ENCODE assay signal across 1 cellular context in the genomic region with DNA sequence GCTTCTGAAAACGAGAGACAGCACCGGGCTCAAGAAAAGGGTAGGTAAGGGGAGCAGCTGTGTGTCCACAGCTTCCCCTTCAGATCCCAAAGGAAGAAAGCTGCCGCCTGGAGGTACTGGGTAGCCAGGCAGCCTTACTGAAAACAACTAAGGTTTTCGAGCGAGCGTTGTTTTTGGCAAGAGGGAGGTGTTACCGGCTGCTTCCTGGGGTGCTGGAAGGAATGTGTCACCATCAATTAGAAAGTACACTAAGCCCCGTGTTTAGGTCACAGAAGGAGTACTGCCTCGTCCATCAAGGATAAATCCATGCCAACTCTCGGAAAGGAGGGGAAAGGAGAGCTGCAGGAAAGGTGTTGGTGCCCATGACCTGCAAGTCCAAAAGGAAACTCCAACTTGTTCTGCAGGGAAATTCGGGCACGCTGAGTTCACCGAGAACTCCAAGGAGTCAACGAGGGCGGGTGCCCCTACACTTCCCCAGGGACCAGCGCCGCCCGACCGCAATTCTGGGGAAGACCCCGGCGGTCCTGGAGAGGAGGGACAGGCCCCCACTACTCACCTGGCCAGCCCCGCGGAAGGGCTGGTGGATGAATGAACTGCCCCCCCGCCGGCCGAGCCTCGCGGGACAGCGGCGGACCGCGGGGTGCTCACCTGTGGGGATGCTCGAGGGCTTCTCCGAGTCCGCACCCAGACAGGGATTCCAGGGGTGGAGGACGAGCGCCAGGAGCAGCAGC.
TF ChIP-seq lines count a peak whose summit lies in the region.

No MANE protein-coding gene starts in this region.

TF ChIP-seq in HEK293, 187 proteins besides CTCF, POLR2A, EP300 and RAD21 (continued from another document):
- peak; percentile 59; the same call in 1 of the 2 replicates for TF ChIP-seq ZNF596 (tag by site-specific recombination; IDR thresholded peaks at IDR 0.05)
- peak; percentile 91 for TF ChIP-seq ZNF341 (tag by site-specific recombination; IDR thresholded peaks at IDR 0.05; ENCODE audit: low read depth)
- peak; percentile 60; the same call in 1 of the 2 replicates for TF ChIP-seq MZF1 (tag by site-specific recombination; IDR thresholded peaks at IDR 0.05; ENCODE audit: borderline replicate concordance)
- TF ChIP-seq ZBTB1 (tag by site-specific recombination; IDR thresholded peaks at IDR 0.05) = no peak
- TF ChIP-seq ZXDB (tag by site-specific recombination; IDR thresholded peaks at IDR 0.05) = 0 out of 2 replicates have a peak, but pooled peaks have one; percentile 50
- TF ChIP-seq ZNF121 (tag by site-specific recombination; IDR thresholded peaks at IDR 0.05) = no peak
- TF ChIP-seq ZFP41 (tag by site-specific recombination; IDR thresholded peaks at IDR 0.05; ENCODE audit: borderline replicate concordance) = no peak
- peak; percentile 31 for TF ChIP-seq ZNF660 (tag by site-specific recombination; IDR thresholded peaks at IDR 0.05)
- peak; percentile 38; the same call in 1 of the 2 replicates for TF ChIP-seq WT1 (tag by site-specific recombination; IDR thresholded peaks at IDR 0.05)
- TF ChIP-seq, protein P1, sequence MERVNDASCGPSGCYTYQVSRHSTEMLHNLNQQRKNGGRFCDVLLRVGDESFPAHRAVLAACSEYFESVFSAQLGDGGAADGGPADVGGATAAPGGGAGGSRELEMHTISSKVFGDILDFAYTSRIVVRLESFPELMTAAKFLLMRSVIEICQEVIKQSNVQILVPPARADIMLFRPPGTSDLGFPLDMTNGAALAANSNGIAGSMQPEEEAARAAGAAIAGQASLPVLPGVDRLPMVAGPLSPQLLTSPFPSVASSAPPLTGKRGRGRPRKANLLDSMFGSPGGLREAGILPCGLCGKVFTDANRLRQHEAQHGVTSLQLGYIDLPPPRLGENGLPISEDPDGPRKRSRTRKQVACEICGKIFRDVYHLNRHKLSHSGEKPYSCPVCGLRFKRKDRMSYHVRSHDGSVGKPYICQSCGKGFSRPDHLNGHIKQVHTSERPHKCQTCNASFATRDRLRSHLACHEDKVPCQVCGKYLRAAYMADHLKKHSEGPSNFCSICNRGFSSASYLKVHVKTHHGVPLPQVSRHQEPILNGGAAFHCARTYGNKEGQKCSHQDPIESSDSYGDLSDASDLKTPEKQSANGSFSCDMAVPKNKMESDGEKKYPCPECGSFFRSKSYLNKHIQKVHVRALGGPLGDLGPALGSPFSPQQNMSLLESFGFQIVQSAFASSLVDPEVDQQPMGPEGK (tag by site-specific recombination; IDR thresholded peaks at IDR 0.05) = peak; percentile 72
- TF ChIP-seq ZBTB48 (tag by site-specific recombination; IDR thresholded peaks at IDR 0.05) = 0 out of 2 replicates have a peak, but pooled peaks have one; percentile 45
- TF ChIP-seq, protein P2, sequence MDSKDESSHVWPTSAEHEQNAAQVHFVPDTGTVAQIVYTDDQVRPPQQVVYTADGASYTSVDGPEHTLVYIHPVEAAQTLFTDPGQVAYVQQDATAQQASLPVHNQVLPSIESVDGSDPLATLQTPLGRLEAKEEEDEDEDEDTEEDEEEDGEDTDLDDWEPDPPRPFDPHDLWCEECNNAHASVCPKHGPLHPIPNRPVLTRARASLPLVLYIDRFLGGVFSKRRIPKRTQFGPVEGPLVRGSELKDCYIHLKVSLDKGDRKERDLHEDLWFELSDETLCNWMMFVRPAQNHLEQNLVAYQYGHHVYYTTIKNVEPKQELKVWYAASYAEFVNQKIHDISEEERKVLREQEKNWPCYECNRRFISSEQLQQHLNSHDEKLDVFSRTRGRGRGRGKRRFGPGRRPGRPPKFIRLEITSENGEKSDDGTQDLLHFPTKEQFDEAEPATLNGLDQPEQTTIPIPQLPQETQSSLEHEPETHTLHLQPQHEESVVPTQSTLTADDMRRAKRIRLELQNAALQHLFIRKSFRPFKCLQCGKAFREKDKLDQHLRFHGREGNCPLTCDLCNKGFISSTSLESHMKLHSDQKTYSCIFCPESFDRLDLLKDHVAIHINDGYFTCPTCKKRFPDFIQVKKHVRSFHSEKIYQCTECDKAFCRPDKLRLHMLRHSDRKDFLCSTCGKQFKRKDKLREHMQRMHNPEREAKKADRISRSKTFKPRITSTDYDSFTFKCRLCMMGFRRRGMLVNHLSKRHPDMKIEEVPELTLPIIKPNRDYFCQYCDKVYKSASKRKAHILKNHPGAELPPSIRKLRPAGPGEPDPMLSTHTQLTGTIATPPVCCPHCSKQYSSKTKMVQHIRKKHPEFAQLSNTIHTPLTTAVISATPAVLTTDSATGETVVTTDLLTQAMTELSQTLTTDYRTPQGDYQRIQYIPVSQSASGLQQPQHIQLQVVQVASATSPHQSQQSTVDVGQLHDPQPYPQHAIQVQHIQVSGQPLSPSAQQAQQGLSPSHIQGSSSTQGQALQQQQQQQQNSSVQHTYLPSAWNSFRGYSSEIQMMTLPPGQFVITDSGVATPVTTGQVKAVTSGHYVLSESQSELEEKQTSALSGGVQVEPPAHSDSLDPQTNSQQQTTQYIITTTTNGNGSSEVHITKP (tag by site-specific recombination; IDR thresholded peaks at IDR 0.05) = peak; percentile 45
- TF ChIP-seq ZNF529 (tag by site-specific recombination; IDR thresholded peaks at IDR 0.05; ENCODE audit: insufficient replicate concordance) = no peak
- TF ChIP-seq, protein P3, sequence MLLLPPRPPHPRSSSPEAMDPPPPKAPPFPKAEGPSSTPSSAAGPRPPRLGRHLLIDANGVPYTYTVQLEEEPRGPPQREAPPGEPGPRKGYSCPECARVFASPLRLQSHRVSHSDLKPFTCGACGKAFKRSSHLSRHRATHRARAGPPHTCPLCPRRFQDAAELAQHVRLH (tag by site-specific recombination; IDR thresholded peaks at IDR 0.05) = peak; percentile 32; the same call in 1 of the 2 replicates
- TF ChIP-seq, protein P4, sequence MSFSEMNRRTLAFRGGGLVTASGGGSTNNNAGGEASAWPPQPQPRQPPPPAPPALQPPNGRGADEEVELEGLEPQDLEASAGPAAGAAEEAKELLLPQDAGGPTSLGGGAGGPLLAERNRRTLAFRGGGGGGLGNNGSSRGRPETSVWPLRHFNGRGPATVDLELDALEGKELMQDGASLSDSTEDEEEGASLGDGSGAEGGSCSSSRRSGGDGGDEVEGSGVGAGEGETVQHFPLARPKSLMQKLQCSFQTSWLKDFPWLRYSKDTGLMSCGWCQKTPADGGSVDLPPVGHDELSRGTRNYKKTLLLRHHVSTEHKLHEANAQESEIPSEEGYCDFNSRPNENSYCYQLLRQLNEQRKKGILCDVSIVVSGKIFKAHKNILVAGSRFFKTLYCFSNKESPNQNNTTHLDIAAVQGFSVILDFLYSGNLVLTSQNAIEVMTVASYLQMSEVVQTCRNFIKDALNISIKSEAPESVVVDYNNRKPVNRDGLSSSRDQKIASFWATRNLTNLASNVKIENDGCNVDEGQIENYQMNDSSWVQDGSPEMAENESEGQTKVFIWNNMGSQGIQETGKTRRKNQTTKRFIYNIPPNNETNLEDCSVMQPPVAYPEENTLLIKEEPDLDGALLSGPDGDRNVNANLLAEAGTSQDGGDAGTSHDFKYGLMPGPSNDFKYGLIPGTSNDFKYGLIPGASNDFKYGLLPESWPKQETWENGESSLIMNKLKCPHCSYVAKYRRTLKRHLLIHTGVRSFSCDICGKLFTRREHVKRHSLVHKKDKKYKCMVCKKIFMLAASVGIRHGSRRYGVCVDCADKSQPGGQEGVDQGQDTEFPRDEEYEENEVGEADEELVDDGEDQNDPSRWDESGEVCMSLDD (tag by site-specific recombination; IDR thresholded peaks at IDR 0.05) = peak; percentile 51; the same call in 1 of the 2 replicates
- TF ChIP-seq ZNF600 (tag by site-specific recombination; IDR thresholded peaks at IDR 0.05) = peak; percentile 83
- TF ChIP-seq, protein P5, sequence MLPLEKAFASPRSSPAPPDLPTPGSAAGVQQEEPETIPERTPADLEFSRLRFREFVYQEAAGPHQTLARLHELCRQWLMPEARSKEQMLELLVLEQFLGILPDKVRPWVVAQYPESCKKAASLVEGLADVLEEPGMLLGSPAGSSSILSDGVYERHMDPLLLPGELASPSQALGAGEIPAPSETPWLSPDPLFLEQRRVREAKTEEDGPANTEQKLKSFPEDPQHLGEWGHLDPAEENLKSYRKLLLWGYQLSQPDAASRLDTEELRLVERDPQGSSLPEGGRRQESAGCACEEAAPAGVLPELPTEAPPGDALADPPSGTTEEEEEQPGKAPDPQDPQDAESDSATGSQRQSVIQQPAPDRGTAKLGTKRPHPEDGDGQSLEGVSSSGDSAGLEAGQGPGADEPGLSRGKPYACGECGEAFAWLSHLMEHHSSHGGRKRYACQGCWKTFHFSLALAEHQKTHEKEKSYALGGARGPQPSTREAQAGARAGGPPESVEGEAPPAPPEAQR (tag by site-specific recombination; IDR thresholded peaks at IDR 0.05) = no peak
- TF ChIP-seq SP7 (tag by site-specific recombination; IDR thresholded peaks at IDR 0.05) = peak; percentile 52; the same call in 1 of the 2 replicates
- TF ChIP-seq ZNF571 (tag by site-specific recombination; IDR thresholded peaks at IDR 0.05) = no peak
- TF ChIP-seq, protein P6, sequence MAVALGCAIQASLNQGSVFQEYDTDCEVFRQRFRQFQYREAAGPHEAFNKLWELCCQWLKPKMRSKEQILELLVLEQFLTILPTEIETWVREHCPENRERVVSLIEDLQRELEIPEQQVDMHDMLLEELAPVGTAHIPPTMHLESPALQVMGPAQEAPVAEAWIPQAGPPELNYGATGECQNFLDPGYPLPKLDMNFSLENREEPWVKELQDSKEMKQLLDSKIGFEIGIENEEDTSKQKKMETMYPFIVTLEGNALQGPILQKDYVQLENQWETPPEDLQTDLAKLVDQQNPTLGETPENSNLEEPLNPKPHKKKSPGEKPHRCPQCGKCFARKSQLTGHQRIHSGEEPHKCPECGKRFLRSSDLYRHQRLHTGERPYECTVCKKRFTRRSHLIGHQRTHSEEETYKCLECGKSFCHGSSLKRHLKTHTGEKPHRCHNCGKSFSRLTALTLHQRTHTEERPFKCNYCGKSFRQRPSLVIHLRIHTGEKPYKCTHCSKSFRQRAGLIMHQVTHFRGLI (tag by site-specific recombination; IDR thresholded peaks at IDR 0.05) = no peak
- TF ChIP-seq ZNF544 (tag by site-specific recombination; IDR thresholded peaks at IDR 0.05) = no peak
- TF ChIP-seq ZNF423 (tag by site-specific recombination; IDR thresholded peaks at IDR 0.05) = 0 out of 2 replicates have a peak, but pooled peaks have one; percentile 23
- TF ChIP-seq GLIS1 (tag by site-specific recombination; IDR thresholded peaks at IDR 0.05) = peak; percentile 47
- TF ChIP-seq, protein P7, sequence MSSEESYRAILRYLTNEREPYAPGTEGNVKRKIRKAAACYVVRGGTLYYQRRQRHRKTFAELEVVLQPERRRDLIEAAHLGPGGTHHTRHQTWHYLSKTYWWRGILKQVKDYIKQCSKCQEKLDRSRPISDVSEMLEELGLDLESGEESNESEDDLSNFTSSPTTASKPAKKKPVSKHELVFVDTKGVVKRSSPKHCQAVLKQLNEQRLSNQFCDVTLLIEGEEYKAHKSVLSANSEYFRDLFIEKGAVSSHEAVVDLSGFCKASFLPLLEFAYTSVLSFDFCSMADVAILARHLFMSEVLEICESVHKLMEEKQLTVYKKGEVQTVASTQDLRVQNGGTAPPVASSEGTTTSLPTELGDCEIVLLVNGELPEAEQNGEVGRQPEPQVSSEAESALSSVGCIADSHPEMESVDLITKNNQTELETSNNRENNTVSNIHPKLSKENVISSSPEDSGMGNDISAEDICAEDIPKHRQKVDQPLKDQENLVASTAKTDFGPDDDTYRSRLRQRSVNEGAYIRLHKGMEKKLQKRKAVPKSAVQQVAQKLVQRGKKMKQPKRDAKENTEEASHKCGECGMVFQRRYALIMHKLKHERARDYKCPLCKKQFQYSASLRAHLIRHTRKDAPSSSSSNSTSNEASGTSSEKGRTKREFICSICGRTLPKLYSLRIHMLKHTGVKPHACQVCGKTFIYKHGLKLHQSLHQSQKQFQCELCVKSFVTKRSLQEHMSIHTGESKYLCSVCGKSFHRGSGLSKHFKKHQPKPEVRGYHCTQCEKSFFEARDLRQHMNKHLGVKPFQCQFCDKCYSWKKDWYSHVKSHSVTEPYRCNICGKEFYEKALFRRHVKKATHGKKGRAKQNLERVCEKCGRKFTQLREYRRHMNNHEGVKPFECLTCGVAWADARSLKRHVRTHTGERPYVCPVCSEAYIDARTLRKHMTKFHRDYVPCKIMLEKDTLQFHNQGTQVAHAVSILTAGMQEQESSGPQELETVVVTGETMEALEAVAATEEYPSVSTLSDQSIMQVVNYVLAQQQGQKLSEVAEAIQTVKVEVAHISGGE (tag by site-specific recombination; conservative IDR thresholded peaks at IDR 0.05; ENCODE audit: low read depth) = no peak; the same call in 1 of the 2 replicates
- peak; percentile 80; the same call in 1 of the 2 replicates for TF ChIP-seq ZNF394 (tag by site-specific recombination; IDR thresholded peaks at IDR 0.05; ENCODE audit: borderline replicate concordance)
- TF ChIP-seq ZNF155 (tag by site-specific recombination; IDR thresholded peaks at IDR 0.05) = no peak
- no peak for TF ChIP-seq SALL2 (tag by site-specific recombination; IDR thresholded peaks at IDR 0.05; ENCODE audit: borderline replicate concordance)
- TF ChIP-seq KLF8 (tag by site-specific recombination; IDR thresholded peaks at IDR 0.05) = 0 out of 2 replicates have a peak, but pooled peaks have one; percentile 29
- peak; percentile 66 for TF ChIP-seq ZEB2 (tag by site-specific recombination; IDR thresholded peaks at IDR 0.05)
